Comparison of ENCODE assay signal across 1 cellular context in genomic region chr11:123185326-123185725, GRCh38.
TF ChIP-seq lines count a peak whose summit lies in the region.

No MANE protein-coding gene starts in this region.

TF ChIP-seq in HEK293, 187 proteins besides CTCF, POLR2A, EP300 and RAD21 (continued from another document):
- 0 out of 2 replicates have a peak, but pooled peaks have one; percentile 35 for TF ChIP-seq PRDM10 (tag by site-specific recombination; IDR thresholded peaks at IDR 0.05)
